Comparison of ENCODE assay signal across 1 cellular context in the genomic region with DNA sequence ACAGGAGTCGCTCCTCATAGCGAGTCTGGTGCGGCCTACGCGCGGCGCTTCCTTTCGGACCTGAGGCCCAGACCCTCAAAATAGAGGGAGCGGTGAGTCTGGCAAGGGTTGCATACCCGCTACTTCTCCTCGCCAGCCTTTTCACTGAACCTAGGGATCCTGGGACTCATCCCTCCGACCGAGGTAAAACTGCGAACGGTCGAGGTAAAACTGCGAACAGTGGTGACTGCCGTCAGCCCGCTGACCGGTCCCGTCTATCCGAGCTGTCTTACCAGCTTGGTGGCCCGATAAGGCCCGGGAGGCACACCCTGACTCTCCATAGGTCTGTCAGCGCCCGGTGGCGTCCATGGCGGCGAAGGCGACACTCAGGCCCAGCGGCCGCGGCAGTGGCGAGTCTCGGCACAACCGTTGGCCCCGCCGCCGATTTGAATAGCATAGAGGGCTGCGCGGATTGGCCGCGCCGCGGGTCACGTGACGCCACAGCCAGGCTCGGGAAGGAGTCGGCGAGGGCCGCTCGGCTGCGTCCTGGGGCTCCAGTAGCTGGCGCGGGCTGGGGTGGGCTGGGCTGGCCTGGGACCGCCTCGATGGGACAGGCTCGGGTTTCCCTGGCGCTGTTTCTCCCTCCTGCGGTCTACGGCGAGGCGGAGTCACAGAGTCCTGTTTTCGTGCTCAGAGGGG.
TF ChIP-seq lines count a peak whose summit lies in the region.

A gene with protein sequence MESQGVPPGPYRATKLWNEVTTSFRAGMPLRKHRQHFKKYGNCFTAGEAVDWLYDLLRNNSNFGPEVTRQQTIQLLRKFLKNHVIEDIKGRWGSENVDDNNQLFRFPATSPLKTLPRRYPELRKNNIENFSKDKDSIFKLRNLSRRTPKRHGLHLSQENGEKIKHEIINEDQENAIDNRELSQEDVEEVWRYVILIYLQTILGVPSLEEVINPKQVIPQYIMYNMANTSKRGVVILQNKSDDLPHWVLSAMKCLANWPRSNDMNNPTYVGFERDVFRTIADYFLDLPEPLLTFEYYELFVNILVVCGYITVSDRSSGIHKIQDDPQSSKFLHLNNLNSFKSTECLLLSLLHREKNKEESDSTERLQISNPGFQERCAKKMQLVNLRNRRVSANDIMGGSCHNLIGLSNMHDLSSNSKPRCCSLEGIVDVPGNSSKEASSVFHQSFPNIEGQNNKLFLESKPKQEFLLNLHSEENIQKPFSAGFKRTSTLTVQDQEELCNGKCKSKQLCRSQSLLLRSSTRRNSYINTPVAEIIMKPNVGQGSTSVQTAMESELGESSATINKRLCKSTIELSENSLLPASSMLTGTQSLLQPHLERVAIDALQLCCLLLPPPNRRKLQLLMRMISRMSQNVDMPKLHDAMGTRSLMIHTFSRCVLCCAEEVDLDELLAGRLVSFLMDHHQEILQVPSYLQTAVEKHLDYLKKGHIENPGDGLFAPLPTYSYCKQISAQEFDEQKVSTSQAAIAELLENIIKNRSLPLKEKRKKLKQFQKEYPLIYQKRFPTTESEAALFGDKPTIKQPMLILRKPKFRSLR (minus strand): TSS at position 403 of the 678 bp plus-strand sequence. CDS start 83 bp downstream, at position 320.

TF ChIP-seq in HepG2, 621 proteins besides CTCF, POLR2A, EP300 and RAD21 (continued from another document and continues in another):
- peak; percentile 59; the same call in 1 of the 2 replicates for TF ChIP-seq ZNF768 (CRISPR knock-in tag; IDR thresholded peaks at IDR 0.05)
- no peak for TF ChIP-seq PAWR (CRISPR knock-in tag; IDR thresholded peaks at IDR 0.05; ENCODE audit: borderline replicate concordance)
- TF ChIP-seq FOXA3 (CRISPR knock-in tag; IDR thresholded peaks at IDR 0.05): no peak
- no peak for TF ChIP-seq ZNF337 (CRISPR knock-in tag; IDR thresholded peaks at IDR 0.05; ENCODE audit: borderline replicate concordance, low read depth)
- TF ChIP-seq MTF1 (CRISPR knock-in tag; IDR thresholded peaks at IDR 0.05): no peak
- no peak for TF ChIP-seq ZNF570 (CRISPR knock-in tag; IDR thresholded peaks at IDR 0.05; ENCODE audit: borderline replicate concordance)
- TF ChIP-seq ZNF616 (CRISPR knock-in tag; IDR thresholded peaks at IDR 0.05; ENCODE audit: low read depth): no peak
- TF ChIP-seq MTF2 (CRISPR knock-in tag; IDR thresholded peaks at IDR 0.05; ENCODE audit: borderline replicate concordance): no peak
- TF ChIP-seq, protein P1, sequence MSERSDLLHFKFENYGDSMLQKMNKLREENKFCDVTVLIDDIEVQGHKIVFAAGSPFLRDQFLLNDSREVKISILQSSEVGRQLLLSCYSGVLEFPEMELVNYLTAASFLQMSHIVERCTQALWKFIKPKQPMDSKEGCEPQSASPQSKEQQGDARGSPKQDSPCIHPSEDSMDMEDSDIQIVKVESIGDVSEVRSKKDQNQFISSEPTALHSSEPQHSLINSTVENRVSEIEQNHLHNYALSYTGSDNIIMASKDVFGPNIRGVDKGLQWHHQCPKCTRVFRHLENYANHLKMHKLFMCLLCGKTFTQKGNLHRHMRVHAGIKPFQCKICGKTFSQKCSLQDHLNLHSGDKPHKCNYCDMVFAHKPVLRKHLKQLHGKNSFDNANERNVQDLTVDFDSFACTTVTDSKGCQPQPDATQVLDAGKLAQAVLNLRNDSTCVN (CRISPR knock-in tag; IDR thresholded peaks at IDR 0.05; ENCODE audit: borderline replicate concordance): 0 out of 2 replicates have a peak, but pooled peaks have one; percentile 24
- no peak for TF ChIP-seq SMC3 (IDR thresholded peaks at IDR 0.05; ENCODE audit: low read length)
- no peak for TF ChIP-seq KLF12 (CRISPR knock-in tag; IDR thresholded peaks at IDR 0.05; ENCODE audit: borderline replicate concordance)
- no peak for TF ChIP-seq HDAC6 (IDR thresholded peaks at IDR 0.05; ENCODE audit: low read depth, low read length)
- TF ChIP-seq, protein P2, sequence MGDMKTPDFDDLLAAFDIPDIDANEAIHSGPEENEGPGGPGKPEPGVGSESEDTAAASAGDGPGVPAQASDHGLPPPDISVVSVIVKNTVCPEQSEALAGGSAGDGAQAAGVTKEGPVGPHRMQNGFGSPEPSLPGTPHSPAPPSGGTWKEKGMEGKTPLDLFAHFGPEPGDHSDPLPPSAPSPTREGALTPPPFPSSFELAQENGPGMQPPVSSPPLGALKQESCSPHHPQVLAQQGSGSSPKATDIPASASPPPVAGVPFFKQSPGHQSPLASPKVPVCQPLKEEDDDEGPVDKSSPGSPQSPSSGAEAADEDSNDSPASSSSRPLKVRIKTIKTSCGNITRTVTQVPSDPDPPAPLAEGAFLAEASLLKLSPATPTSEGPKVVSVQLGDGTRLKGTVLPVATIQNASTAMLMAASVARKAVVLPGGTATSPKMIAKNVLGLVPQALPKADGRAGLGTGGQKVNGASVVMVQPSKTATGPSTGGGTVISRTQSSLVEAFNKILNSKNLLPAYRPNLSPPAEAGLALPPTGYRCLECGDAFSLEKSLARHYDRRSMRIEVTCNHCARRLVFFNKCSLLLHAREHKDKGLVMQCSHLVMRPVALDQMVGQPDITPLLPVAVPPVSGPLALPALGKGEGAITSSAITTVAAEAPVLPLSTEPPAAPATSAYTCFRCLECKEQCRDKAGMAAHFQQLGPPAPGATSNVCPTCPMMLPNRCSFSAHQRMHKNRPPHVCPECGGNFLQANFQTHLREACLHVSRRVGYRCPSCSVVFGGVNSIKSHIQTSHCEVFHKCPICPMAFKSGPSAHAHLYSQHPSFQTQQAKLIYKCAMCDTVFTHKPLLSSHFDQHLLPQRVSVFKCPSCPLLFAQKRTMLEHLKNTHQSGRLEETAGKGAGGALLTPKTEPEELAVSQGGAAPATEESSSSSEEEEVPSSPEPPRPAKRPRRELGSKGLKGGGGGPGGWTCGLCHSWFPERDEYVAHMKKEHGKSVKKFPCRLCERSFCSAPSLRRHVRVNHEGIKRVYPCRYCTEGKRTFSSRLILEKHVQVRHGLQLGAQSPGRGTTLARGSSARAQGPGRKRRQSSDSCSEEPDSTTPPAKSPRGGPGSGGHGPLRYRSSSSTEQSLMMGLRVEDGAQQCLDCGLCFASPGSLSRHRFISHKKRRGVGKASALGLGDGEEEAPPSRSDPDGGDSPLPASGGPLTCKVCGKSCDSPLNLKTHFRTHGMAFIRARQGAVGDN (CRISPR knock-in tag; IDR thresholded peaks at IDR 0.05): peak; percentile 83
- TF ChIP-seq ZNF672 (CRISPR knock-in tag; IDR thresholded peaks at IDR 0.05): no peak
- peak; percentile 83; the same call in 1 of the 2 replicates for TF ChIP-seq MTA1 (CRISPR knock-in tag; IDR thresholded peaks at IDR 0.05; ENCODE audit: borderline replicate concordance)
- TF ChIP-seq MATR3 (CRISPR knock-in tag; IDR thresholded peaks at IDR 0.05): no peak
- TF ChIP-seq, protein P3, sequence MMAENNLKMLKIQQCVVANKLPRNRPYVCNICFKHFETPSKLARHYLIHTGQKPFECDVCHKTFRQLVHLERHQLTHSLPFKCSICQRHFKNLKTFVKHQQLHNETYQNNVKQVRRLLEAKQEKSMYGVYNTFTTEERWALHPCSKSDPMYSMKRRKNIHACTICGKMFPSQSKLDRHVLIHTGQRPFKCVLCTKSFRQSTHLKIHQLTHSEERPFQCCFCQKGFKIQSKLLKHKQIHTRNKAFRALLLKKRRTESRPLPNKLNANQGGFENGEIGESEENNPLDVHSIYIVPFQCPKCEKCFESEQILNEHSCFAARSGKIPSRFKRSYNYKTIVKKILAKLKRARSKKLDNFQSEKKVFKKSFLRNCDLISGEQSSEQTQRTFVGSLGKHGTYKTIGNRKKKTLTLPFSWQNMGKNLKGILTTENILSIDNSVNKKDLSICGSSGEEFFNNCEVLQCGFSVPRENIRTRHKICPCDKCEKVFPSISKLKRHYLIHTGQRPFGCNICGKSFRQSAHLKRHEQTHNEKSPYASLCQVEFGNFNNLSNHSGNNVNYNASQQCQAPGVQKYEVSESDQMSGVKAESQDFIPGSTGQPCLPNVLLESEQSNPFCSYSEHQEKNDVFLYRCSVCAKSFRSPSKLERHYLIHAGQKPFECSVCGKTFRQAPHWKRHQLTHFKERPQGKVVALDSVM (CRISPR knock-in tag; IDR thresholded peaks at IDR 0.05): 0 out of 2 replicates have a peak, but pooled peaks have one; percentile 28
- TF ChIP-seq, protein P4, sequence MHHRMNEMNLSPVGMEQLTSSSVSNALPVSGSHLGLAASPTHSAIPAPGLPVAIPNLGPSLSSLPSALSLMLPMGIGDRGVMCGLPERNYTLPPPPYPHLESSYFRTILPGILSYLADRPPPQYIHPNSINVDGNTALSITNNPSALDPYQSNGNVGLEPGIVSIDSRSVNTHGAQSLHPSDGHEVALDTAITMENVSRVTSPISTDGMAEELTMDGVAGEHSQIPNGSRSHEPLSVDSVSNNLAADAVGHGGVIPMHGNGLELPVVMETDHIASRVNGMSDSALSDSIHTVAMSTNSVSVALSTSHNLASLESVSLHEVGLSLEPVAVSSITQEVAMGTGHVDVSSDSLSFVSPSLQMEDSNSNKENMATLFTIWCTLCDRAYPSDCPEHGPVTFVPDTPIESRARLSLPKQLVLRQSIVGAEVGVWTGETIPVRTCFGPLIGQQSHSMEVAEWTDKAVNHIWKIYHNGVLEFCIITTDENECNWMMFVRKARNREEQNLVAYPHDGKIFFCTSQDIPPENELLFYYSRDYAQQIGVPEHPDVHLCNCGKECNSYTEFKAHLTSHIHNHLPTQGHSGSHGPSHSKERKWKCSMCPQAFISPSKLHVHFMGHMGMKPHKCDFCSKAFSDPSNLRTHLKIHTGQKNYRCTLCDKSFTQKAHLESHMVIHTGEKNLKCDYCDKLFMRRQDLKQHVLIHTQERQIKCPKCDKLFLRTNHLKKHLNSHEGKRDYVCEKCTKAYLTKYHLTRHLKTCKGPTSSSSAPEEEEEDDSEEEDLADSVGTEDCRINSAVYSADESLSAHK (CRISPR knock-in tag; IDR thresholded peaks at IDR 0.05; ENCODE audit: borderline replicate concordance): no peak
- TF ChIP-seq, protein P5, sequence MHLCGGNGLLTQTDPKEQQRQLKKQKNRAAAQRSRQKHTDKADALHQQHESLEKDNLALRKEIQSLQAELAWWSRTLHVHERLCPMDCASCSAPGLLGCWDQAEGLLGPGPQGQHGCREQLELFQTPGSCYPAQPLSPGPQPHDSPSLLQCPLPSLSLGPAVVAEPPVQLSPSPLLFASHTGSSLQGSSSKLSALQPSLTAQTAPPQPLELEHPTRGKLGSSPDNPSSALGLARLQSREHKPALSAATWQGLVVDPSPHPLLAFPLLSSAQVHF (CRISPR knock-in tag; IDR thresholded peaks at IDR 0.05): peak; percentile 29; the same call in 1 of the 2 replicates
- TF ChIP-seq FLYWCH1 (CRISPR knock-in tag; IDR thresholded peaks at IDR 0.05): peak; percentile 51; the same call in 1 of the 2 replicates
- no peak for TF ChIP-seq SP1 (IDR thresholded peaks at IDR 0.05)
- no peak for TF ChIP-seq SP1 (CRISPR knock-in tag; IDR thresholded peaks at IDR 0.05)
- TF ChIP-seq, protein P6, sequence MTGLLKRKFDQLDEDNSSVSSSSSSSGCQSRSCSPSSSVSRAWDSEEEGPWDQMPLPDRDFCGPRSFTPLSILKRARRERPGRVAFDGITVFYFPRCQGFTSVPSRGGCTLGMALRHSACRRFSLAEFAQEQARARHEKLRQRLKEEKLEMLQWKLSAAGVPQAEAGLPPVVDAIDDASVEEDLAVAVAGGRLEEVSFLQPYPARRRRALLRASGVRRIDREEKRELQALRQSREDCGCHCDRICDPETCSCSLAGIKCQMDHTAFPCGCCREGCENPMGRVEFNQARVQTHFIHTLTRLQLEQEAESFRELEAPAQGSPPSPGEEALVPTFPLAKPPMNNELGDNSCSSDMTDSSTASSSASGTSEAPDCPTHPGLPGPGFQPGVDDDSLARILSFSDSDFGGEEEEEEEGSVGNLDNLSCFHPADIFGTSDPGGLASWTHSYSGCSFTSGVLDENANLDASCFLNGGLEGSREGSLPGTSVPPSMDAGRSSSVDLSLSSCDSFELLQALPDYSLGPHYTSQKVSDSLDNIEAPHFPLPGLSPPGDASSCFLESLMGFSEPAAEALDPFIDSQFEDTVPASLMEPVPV (CRISPR knock-in tag; IDR thresholded peaks at IDR 0.05): peak; percentile 85; the same call in 1 of the 2 replicates
- no peak for TF ChIP-seq NFKB2 (CRISPR knock-in tag; IDR thresholded peaks at IDR 0.05; ENCODE audit: borderline replicate concordance)
- TF ChIP-seq, protein P7, sequence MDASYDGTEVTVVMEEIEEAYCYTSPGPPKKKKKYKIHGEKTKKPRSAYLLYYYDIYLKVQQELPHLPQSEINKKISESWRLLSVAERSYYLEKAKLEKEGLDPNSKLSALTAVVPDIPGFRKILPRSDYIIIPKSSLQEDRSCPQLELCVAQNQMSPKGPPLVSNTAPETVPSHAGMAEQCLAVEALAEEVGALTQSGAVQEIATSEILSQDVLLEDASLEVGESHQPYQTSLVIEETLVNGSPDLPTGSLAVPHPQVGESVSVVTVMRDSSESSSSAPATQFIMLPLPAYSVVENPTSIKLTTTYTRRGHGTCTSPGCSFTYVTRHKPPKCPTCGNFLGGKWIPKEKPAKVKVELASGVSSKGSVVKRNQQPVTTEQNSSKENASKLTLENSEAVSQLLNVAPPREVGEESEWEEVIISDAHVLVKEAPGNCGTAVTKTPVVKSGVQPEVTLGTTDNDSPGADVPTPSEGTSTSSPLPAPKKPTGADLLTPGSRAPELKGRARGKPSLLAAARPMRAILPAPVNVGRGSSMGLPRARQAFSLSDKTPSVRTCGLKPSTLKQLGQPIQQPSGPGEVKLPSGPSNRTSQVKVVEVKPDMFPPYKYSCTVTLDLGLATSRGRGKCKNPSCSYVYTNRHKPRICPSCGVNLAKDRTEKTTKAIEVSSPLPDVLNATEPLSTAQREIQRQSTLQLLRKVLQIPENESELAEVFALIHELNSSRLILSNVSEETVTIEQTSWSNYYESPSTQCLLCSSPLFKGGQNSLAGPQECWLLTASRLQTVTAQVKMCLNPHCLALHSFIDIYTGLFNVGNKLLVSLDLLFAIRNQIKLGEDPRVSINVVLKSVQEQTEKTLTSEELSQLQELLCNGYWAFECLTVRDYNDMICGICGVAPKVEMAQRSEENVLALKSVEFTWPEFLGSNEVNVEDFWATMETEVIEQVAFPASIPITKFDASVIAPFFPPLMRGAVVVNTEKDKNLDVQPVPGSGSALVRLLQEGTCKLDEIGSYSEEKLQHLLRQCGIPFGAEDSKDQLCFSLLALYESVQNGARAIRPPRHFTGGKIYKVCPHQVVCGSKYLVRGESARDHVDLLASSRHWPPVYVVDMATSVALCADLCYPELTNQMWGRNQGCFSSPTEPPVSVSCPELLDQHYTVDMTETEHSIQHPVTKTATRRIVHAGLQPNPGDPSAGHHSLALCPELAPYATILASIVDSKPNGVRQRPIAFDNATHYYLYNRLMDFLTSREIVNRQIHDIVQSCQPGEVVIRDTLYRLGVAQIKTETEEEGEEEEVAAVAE (CRISPR knock-in tag; IDR thresholded peaks at IDR 0.05; ENCODE audit: borderline replicate concordance): no peak; the same call in 1 of the 2 replicates
- no peak for TF ChIP-seq REXO4 (CRISPR knock-in tag; IDR thresholded peaks at IDR 0.05; ENCODE audit: borderline replicate concordance)
- 0 out of 2 replicates have a peak, but pooled peaks have one; percentile 60 for TF ChIP-seq ZNF720 (CRISPR knock-in tag; IDR thresholded peaks at IDR 0.05)
- no peak for TF ChIP-seq PCBP2 (optimal IDR thresholded peaks at IDR 0.05; ENCODE audit: low read depth, low read length, poor library complexity, severe bottlenecking)
- TF ChIP-seq CEBPB (IDR thresholded peaks at IDR 0.05; ENCODE audit: borderline replicate concordance, low read depth, low read length): no peak
- TF ChIP-seq, protein P8, sequence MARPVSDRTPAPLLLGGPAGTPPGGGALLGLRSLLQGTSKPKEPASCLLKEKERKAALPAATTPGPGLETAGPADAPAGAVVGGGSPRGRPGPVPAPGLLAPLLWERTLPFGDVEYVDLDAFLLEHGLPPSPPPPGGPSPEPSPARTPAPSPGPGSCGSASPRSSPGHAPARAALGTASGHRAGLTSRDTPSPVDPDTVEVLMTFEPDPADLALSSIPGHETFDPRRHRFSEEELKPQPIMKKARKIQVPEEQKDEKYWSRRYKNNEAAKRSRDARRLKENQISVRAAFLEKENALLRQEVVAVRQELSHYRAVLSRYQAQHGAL (CRISPR knock-in tag; IDR thresholded peaks at IDR 0.05; ENCODE audit: not compliant biosample characterization): no peak
